8 cellular contexts compared by ENCODE assay signal in genomic region chr4:186472948-186473347, GRCh38.
A peak's percentile ranks its signal among the peaks of the same experiment; 100 is the strongest.
DNase-seq lines count a peak whose midpoint lies in the region; ATAC-seq and TF ChIP-seq lines count a peak whose summit lies in the region.

No MANE protein-coding gene starts in this region.

- H3K36me3 Mint-ChIP-seq in glutamatergic neuron (ENCODE audit: unreplicated experiment): no peaks in the 10 kb centered on the region

- H3K4me1 Mint-ChIP-seq in glutamatergic neuron (ENCODE audit: low read depth, unreplicated experiment): no peaks in the 10 kb centered on the region

- WGBS in right cardiac atrium: 6% methylated on average over 4 of the region's 4 CpGs
- WGBS in transverse colon (ENCODE audit: low coverage in 1 of 2), 2 donors: 20 to 28% methylated on average over 1 to 4 of the region's 4 CpGs

- H3K36me3 ChIP-seq in cardiac muscle cell (no peaks in the 10 kb centered on the region), transverse colon (no peaks in the 10 kb centered on the region)

- no peak overlapping the region for H3K27ac ChIP-seq in cardiac muscle cell
- H3K27ac ChIP-seq in right cardiac atrium (ENCODE audit: low read length): no peak overlapping the region
- H3K27ac ChIP-seq in transverse colon: no peak overlapping the region

- no peaks in the 10 kb centered on the region for H3K27me3 Mint-ChIP-seq in glutamatergic neuron (ENCODE audit: unreplicated experiment)

- H3K4me3 ChIP-seq in cardiac muscle cell (no peak overlapping the region), right cardiac atrium (ENCODE audit: low read length) (no peak overlapping the region), transverse colon (no peak overlapping the region)

- intact Hi-C loops in right cardiac atrium (cut with DNase I): loop anchor here in 2 of 4 donors (5.0 kb wide), 1 partner anchor 114 kb away; no protein-coding TSS in a partner anchor
- intact Hi-C loops in transverse colon (cut with DNase I; ENCODE audit: low total_unique reads): no loop called here

- DNase-seq in cardiac muscle cell (ENCODE audit: low read depth in 1 of 2, low spot score in 1 of 2) (peak; percentile 34 to 66), right cardiac atrium (no peak), SK-N-DZ (ENCODE audit: low spot score) (peak; percentile 40), glutamatergic neuron (no peak), transverse colon (no peak), RPMI8226 (no peak)
- no peak for DNase-seq in stimulated activated naive CD4-positive, alpha-beta T cell (lab: John Stamatoyannopoulos, UW)

- peaks cover 3% of the 10 kb centered on the region for H3K4me1 ChIP-seq in cardiac muscle cell (ENCODE audit: low read depth)
- H3K4me1 ChIP-seq in right cardiac atrium (ENCODE audit: control insufficient read depth, insufficient read depth, low read length): no peaks in the 10 kb centered on the region
- peaks cover 0 to 3% (median 0%) of the 10 kb centered on the region in 4 donors for H3K4me1 ChIP-seq in transverse colon

- H3K27me3 ChIP-seq in cardiac muscle cell: no peaks in the 10 kb centered on the region
- no peaks in the 10 kb centered on the region for H3K27me3 ChIP-seq in right cardiac atrium (ENCODE audit: control insufficient read depth, insufficient read depth)
- H3K27me3 ChIP-seq in transverse colon: no peaks in the 10 kb centered on the region

- no peak for TF ChIP-seq POLR2A in transverse colon (IDR thresholded peaks at IDR 0.05)

- TF ChIP-seq EP300 in transverse colon (IDR thresholded peaks at IDR 0.05; ENCODE audit: low read depth): no peak

- TF ChIP-seq CTCF in cardiac muscle cell (IDR thresholded peaks at IDR 0.05; ENCODE audit: low read depth, low read length): peak; percentile 68
- TF ChIP-seq CTCF in glutamatergic neuron (IDR thresholded peaks at IDR 0.05; ENCODE audit: partially characterized antibody, unreplicated experiment): peak; percentile 82
- TF ChIP-seq CTCF in transverse colon (IDR thresholded peaks at IDR 0.05): peak; percentile 47 to 56 (median 51)

- no peak overlapping the region for H3K4me3 Mint-ChIP-seq in glutamatergic neuron (ENCODE audit: unreplicated experiment)

- H3K27ac Mint-ChIP-seq in glutamatergic neuron (ENCODE audit: unreplicated experiment): no peak overlapping the region

- in situ Hi-C loops in transverse colon (cut with MboI; ENCODE audit: low pct_ligation_motif_present in 1 of 4, low pct_unique_long_range_greater_than_20kb in 1 of 4, low sequenced_read_pairs in 3 of 4): no loop called here

- H3K9me3 Mint-ChIP-seq in glutamatergic neuron (ENCODE audit: unreplicated experiment): peaks cover 5% of the 10 kb centered on the region

- H3K9me3 ChIP-seq in cardiac muscle cell (ENCODE audit: low read depth) (no peaks in the 10 kb centered on the region), right cardiac atrium (ENCODE audit: control insufficient read depth, low read length) (no peaks in the 10 kb centered on the region), transverse colon (no peaks in the 10 kb centered on the region)

- ATAC-seq in right cardiac atrium: no peak
- no peak for ATAC-seq in GM21786 (IDR thresholded peaks at IDR 0.05; ENCODE audit: unreplicated experiment)

Comparison
In these comparisons a context has a peak if more than half of its experiments do, and no peak if none do; other contexts are left out.
1. DNase-seq: peak in cardiac muscle cell (2 of 2) and SK-N-DZ (single experiment); none in right cardiac atrium (0 of 3), glutamatergic neuron (single experiment), transverse colon (single experiment), stimulated activated naive CD4-positive, alpha-beta T cell (0 of 6) and RPMI8226 (single experiment).
2. Peak in every context shown above with its lines, with median percentiles within 50 percentile points of each other: CTCF ChIP-seq.